19 cellular contexts compared by ENCODE assay signal in the genomic region with DNA sequence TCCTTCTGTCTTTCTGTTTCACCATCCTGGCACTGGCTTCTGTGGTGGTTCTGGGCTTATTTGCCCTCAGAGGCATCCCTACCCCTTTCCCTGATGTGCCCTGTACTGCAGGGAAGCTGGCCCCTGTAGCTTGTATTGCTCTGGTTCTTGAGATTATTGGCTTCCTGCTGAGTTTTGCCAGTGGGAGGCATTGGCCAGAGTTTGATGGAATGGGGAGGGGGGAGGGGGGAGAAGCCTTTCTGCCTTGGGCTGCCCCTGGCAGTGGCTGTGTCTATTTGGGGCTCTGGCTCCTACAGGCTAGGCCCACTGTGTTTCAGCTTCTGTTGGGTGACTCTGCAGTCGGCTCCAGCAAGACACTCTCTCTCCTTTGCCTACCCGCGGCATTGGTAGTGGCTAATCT. TPM values are rescaled to one million over a fixed set of nuclear protein-coding genes. Genes with fewer than 3 reads are reported as not detected.
"Had no signal": no experiment of that assay in that cellular context is flagged by ENCODE, and none has a peak within 500 bp of the region (broad histone marks: within the 10 kb centered on the region; RNA-seq: fewer than 3 reads in every experiment).

No MANE protein-coding gene starts in this region.

- ATAC-seq: lower lobe of right lung; stimulated activated effector memory CD8-positive, alpha-beta T cell treated with anti-CD3 and anti-CD28 coated beads, Interleukin-12 subunit alpha, Interleukin-12 subunit beta, amount 100 ng/mL, for 72 hours had no signal

- H3K27ac ChIP-seq: brain microvascular endothelial cell, coronary artery, esophagus squamous epithelium, lower lobe of right lung, neutrophil, tibial nerve, uterus had no signal

- H3K36me3 ChIP-seq: brain microvascular endothelial cell, esophagus squamous epithelium, lower lobe of right lung, neutrophil, tibial nerve, uterus had no signal

- DNase-seq: activated CD4-positive, CD25-positive, alpha-beta regulatory T cell treated with anti-CD3 and anti-CD28 coated beads, Interleukin-2, amount 50 U/mL, for 72 hours; activated naive CD8-positive, alpha-beta T cell treated with anti-CD3 and anti-CD28 coated beads for 36 hours; amygdala; brain microvascular endothelial cell; effector CD4-positive, alpha-beta T cell; esophagus squamous epithelium; hypothalamus; lower lobe of right lung; midbrain; retina; uterus had no signal

- H3K4me1 Mint-ChIP-seq: activated naive CD8-positive, alpha-beta T cell treated with anti-CD3 and anti-CD28 coated beads for 36 hours; central memory CD8-positive, alpha-beta T cell; stimulated activated effector memory CD8-positive, alpha-beta T cell treated with anti-CD3 and anti-CD28 coated beads, Interleukin-12 subunit alpha, Interleukin-12 subunit beta, amount 100 ng/mL, for 72 hours had no signal

- H3K27me3 ChIP-seq: brain microvascular endothelial cell, esophagus squamous epithelium, neutrophil, tibial nerve, uterus had no signal

- H3K4me3 ChIP-seq: coronary artery, esophagus squamous epithelium, lower lobe of right lung, tibial nerve, uterus had no signal

- H3K4me1 ChIP-seq: uterus had no signal

- H3K4me3 Mint-ChIP-seq: activated naive CD8-positive, alpha-beta T cell treated with anti-CD3 and anti-CD28 coated beads for 36 hours; activated T-helper 1 cell treated with anti-CD3 and anti-CD28 coated beads, Interleukin-12 subunit alpha, Interleukin-12 subunit beta, Interleukin-2, Interleukin-4 antibody, amounts not matched to agents 30 ng/mL and 10 ng/mL and 1 ng/mL, durations not matched to agents 14 hours and 24 hours and 36 hours; central memory CD8-positive, alpha-beta T cell; stimulated activated effector memory CD8-positive, alpha-beta T cell treated with anti-CD3 and anti-CD28 coated beads, Interleukin-12 subunit alpha, Interleukin-12 subunit beta, amount 100 ng/mL, for 72 hours had no signal

- H3K36me3 Mint-ChIP-seq: activated naive CD8-positive, alpha-beta T cell treated with anti-CD3 and anti-CD28 coated beads for 36 hours; stimulated activated effector memory CD8-positive, alpha-beta T cell treated with anti-CD3 and anti-CD28 coated beads, Interleukin-12 subunit alpha, Interleukin-12 subunit beta, amount 100 ng/mL, for 72 hours had no signal

- H3K9me3 Mint-ChIP-seq: stimulated activated effector memory CD8-positive, alpha-beta T cell treated with anti-CD3 and anti-CD28 coated beads, Interleukin-12 subunit alpha, Interleukin-12 subunit beta, amount 100 ng/mL, for 72 hours had no signal

- H3K9me3 ChIP-seq: esophagus squamous epithelium, lower lobe of right lung, neutrophil, tibial nerve, uterus had no signal

- H3K27ac Mint-ChIP-seq: activated naive CD8-positive, alpha-beta T cell treated with anti-CD3 and anti-CD28 coated beads for 36 hours; activated T-helper 1 cell treated with anti-CD3 and anti-CD28 coated beads, Interleukin-12 subunit alpha, Interleukin-12 subunit beta, Interleukin-2, Interleukin-4 antibody, amounts not matched to agents 30 ng/mL and 10 ng/mL and 1 ng/mL, durations not matched to agents 14 hours and 24 hours and 36 hours; stimulated activated effector memory CD8-positive, alpha-beta T cell treated with anti-CD3 and anti-CD28 coated beads, Interleukin-12 subunit alpha, Interleukin-12 subunit beta, amount 100 ng/mL, for 72 hours had no signal

RNA-seq across cellular contexts. Expression of gene SEMA6D, which starts 41.6 kb away (rescaled TPM):
- total RNA-seq: activated CD8-positive, alpha-beta memory T cell treated with anti-CD3 and anti-CD28 coated beads for 36 hours; activated naive CD8-positive, alpha-beta T cell treated with anti-CD3 and anti-CD28 coated beads for 36 hours; activated T-helper 1 cell treated with anti-CD3 and anti-CD28 coated beads, Interleukin-12 subunit alpha, Interleukin-12 subunit beta, Interleukin-2, Interleukin-4 antibody, amounts not matched to agents 30 ng/mL and 10 ng/mL and 1 ng/mL, durations not matched to agents 14 hours and 24 hours and 36 hours had no signal
- polyA plus RNA-seq: immature natural killer cell had no signal
